In genomic region chr3:183536238-183536880, GRCh38 we compare ENCODE assay signal across 1 cellular context.
TF ChIP-seq lines count a peak whose summit lies in the region.

No MANE protein-coding gene starts in this region.

TF ChIP-seq in IMR-90, 13 proteins besides CTCF, POLR2A, EP300 and RAD21 (continued from another document):
- no peak for TF ChIP-seq BHLHE40 (IDR thresholded peaks at IDR 0.05; ENCODE audit: low read depth, low read length)
- no peak for TF ChIP-seq RFX5 (IDR thresholded peaks at IDR 0.05; ENCODE audit: low read depth, low read length)
- TF ChIP-seq SMC3 (IDR thresholded peaks at IDR 0.05; ENCODE audit: low read depth, low read length) = no peak
- no peak for TF ChIP-seq ELK1 (IDR thresholded peaks at IDR 0.05; ENCODE audit: borderline replicate concordance, low read depth, low read length)
- TF ChIP-seq MXI1 (IDR thresholded peaks at IDR 0.05; ENCODE audit: borderline replicate concordance, low read depth, low read length) = no peak
- TF ChIP-seq NFE2L2 (IDR thresholded peaks at IDR 0.05; ENCODE audit: low read depth, low read length) = no peak
- TF ChIP-seq CEBPB (IDR thresholded peaks at IDR 0.05; ENCODE audit: low read depth, low read length) = no peak
- no peak for TF ChIP-seq USF2 (IDR thresholded peaks at IDR 0.05; ENCODE audit: low read depth, low read length)
- TF ChIP-seq MAZ (IDR thresholded peaks at IDR 0.05; ENCODE audit: borderline replicate concordance, low read depth, low read length) = no peak
- no peak for TF ChIP-seq MAFK (IDR thresholded peaks at IDR 0.05; ENCODE audit: low read depth, low read length)
- TF ChIP-seq FOS (IDR thresholded peaks at IDR 0.05; ENCODE audit: low read depth, low read length) = no peak
